Comparison of ENCODE assay signal across 28 cellular contexts in the genomic region with DNA sequence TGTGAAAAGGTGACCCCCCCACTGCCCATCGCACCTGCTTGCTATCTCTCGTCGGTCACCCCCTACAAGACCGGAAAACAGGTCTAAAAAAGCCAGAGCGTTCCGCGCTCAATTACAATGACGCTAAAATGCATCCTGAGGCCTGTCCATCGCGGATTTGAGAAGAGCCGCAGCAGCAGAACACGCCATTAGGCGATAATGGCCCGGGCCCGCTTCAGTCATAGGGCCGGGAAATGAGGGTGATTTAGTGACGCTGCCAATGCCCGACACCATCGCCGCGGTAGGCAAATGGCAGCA.
"Had no signal": no experiment of that assay in that cellular context is flagged by ENCODE, and none has a peak within 500 bp of the region (broad histone marks: within the 10 kb centered on the region; RNA-seq: fewer than 3 reads in every experiment).

No MANE protein-coding gene starts in this region.

- H3K27ac ChIP-seq: breast epithelium, epithelial cell of prostate, esophagus squamous epithelium, pancreas, prostate gland, sigmoid colon, stomach, thyroid gland, upper lobe of right lung, VCaP had no signal

- H3K9me3 Mint-ChIP-seq: nephron progenitor cell; stimulated activated effector memory CD8-positive, alpha-beta T cell treated with anti-CD3 and anti-CD28 coated beads, Interleukin-12 subunit alpha, Interleukin-12 subunit beta, amount 100 ng/mL, for 72 hours; T-helper 1 cell treated with Interleukin-12 subunit alpha and Interleukin-12 subunit beta and Interleukin-4 antibody, amounts not matched to agents 30 μg/mL and 1 μg/mL, for 36 hours had no signal

- H3K27me3 ChIP-seq: breast epithelium, esophagus squamous epithelium, pancreas, sigmoid colon, stomach, thyroid gland had no signal

- H3K27ac Mint-ChIP-seq: naive B cell; nephron progenitor cell; stimulated activated effector memory CD8-positive, alpha-beta T cell treated with anti-CD3 and anti-CD28 coated beads, Interleukin-12 subunit alpha, Interleukin-12 subunit beta, amount 100 ng/mL, for 72 hours; T-helper 1 cell treated with Interleukin-12 subunit alpha and Interleukin-12 subunit beta and Interleukin-4 antibody, amounts not matched to agents 30 μg/mL and 1 μg/mL, for 36 hours had no signal

- H3K36me3 Mint-ChIP-seq: naive B cell; stimulated activated effector memory CD8-positive, alpha-beta T cell treated with anti-CD3 and anti-CD28 coated beads, Interleukin-12 subunit alpha, Interleukin-12 subunit beta, amount 100 ng/mL, for 72 hours had no signal

- H3K4me3 Mint-ChIP-seq: naive B cell; nephron progenitor cell; stimulated activated effector memory CD8-positive, alpha-beta T cell treated with anti-CD3 and anti-CD28 coated beads, Interleukin-12 subunit alpha, Interleukin-12 subunit beta, amount 100 ng/mL, for 72 hours; T-helper 1 cell treated with Interleukin-12 subunit alpha and Interleukin-12 subunit beta and Interleukin-4 antibody, amounts not matched to agents 30 μg/mL and 1 μg/mL, for 36 hours had no signal

- DNase-seq: activated CD4-positive, alpha-beta T cell treated with anti-CD3 and anti-CD28 coated beads for 48 hours; activated CD4-positive, alpha-beta T cell treated with anti-CD3 and anti-CD28 coated beads, Interleukin-2, amount 50 U/mL, for 48 hours; activated CD8-positive, alpha-beta memory T cell treated with anti-CD3 and anti-CD28 coated beads for 24 hours; activated effector memory CD4-positive, alpha-beta T cell treated with anti-CD3 and anti-CD28 coated beads, Interleukin-2, amount 50 U/mL, for 16 hours; activated naive CD4-positive, alpha-beta T cell treated with anti-CD3 and anti-CD28 coated beads, Interleukin-2, amount 50 U/mL, for 16 hours; amniotic stem cell; central memory CD4-positive, alpha-beta T cell; effector CD4-positive, alpha-beta T cell; esophagus squamous epithelium; foreskin melanocyte; left cardiac atrium; mammary epithelial cell; naive B cell; nephron progenitor cell; pancreas; sigmoid colon; small intestine; stimulated activated CD4-positive, alpha-beta T cell treated with anti-CD3 and anti-CD28 coated beads, Interleukin-4, amount 100 ng/mL, for 24 hours; stomach; T-helper 9 cell; thyroid gland; upper lobe of right lung had no signal
